In genomic region chr15:52179278-52180195, GRCh38 we compare ENCODE assay signal across 8 cellular contexts. TPM values are rescaled to one million over a fixed set of nuclear protein-coding genes. Genes with fewer than 3 reads are reported as not detected.
DNase-seq lines count a peak whose midpoint lies in the region; ATAC-seq, FAIRE-seq and TF ChIP-seq lines count a peak whose summit lies in the region.

No MANE protein-coding gene starts in this region.

- no peaks in the 10 kb centered on the region for H3K9me3 Mint-ChIP-seq in activated naive CD8-positive, alpha-beta T cell treated with anti-CD3 and anti-CD28 coated beads, Interleukin-2, amount 10 ng/mL, durations not matched to agents 7 days and 5 days

- H3K4me3 ChIP-seq in SK-N-SH (ENCODE audit: low read depth in 2 of 2, low read length in 1 of 2) (peak overlapping the region; percentile 75 to 84), pancreas (peak overlapping the region; percentile 63 to 79 (median 70)), tibial artery (peak overlapping the region; percentile 75 to 85)

- CTCF ChIA-PET in HEK293T (lab: Yijun Ruan, JAX): interaction anchor here (0.7 to 1.5 kb wide), 2 partner anchors 9 to 31 kb away, joined by 3 to 4 read pairs; no protein-coding TSS in a partner anchor
- CTCF ChIA-PET in SK-N-SH (lab: Yijun Ruan, JAX): interaction anchor here (1.3 to 2.6 kb wide), 3 partner anchors 29 to 160 kb away, joined by 3 to 9 read pairs (median 5); no protein-coding TSS in a partner anchor

- no peak for TF ChIP-seq RAD21 in SK-N-SH (IDR thresholded peaks at IDR 0.05; ENCODE audit: low read length)

- peak; percentile 86 for ATAC-seq in activated naive CD8-positive, alpha-beta T cell treated with anti-CD3 and anti-CD28 coated beads, Interleukin-2, amount 10 ng/mL, durations not matched to agents 7 days and 5 days (ENCODE audit: low read depth)
- ATAC-seq in Right ventricle myocardium inferior (peak; percentile 90), pancreas (peak; percentile 81 to 90 (median 86))

- POLR2A ChIA-PET in HEK293T (lab: Yijun Ruan, JAX) (interaction anchor here (0.8 to 2.0 kb wide), 7 partner anchors 9 to 29 kb away, joined by 3 to 9 read pairs (median 4); no protein-coding TSS in a partner anchor), SK-N-SH (lab: Yijun Ruan, JAX) (interaction anchor here (0.6 to 2.3 kb wide), 5 partner anchors 43 to 208 kb away, joined by 3 to 11 read pairs (median 5); partner anchors contain the start of gene LEO1)
- POLR2A ChIA-PET in activated naive CD8-positive, alpha-beta T cell treated with anti-CD3 and anti-CD28 coated beads, Interleukin-2, amount 10 ng/mL, durations not matched to agents 7 days and 5 days (lab: Charles Lee): interaction anchor here (0.8 to 2.9 kb wide), 17 partner anchors 8 to 499 kb away, joined by 3 to 23 read pairs (median 5); partner anchors contain the start of genes ATOSA, LEO1 and TMOD3

- H3K9me3 ChIP-seq in SK-N-SH: no peaks in the 10 kb centered on the region
- no peaks in the 10 kb centered on the region for H3K9me3 ChIP-seq in pancreas
- no peaks in the 10 kb centered on the region for H3K9me3 ChIP-seq in tibial artery

- H3K9ac ChIP-seq in SK-N-SH: peak overlapping the region; percentile 80

- H3K4me1 Mint-ChIP-seq in activated naive CD8-positive, alpha-beta T cell treated with anti-CD3 and anti-CD28 coated beads, Interleukin-2, amount 10 ng/mL, durations not matched to agents 7 days and 5 days: peaks cover 28% of the 10 kb centered on the region

- H3K36me3 ChIP-seq in SK-N-SH (replicated peaks in 1 of 2; ENCODE audit: control insufficient read depth in 1 of 2, insufficient read depth in 2 of 2, low read length in 1 of 2): peaks cover 0 to 7% of the 10 kb centered on the region in 2 experiments
- no peaks in the 10 kb centered on the region for H3K36me3 ChIP-seq in pancreas
- no peaks in the 10 kb centered on the region for H3K36me3 ChIP-seq in tibial artery

- H3K27ac ChIP-seq in SK-N-SH (ENCODE audit: low read depth in 2 of 2, low read length in 1 of 2) (peak overlapping the region; percentile 73 to 88), pancreas (peak overlapping the region; percentile 80 to 87 (median 82)), tibial artery (peak overlapping the region; percentile 84 to 90)

- peaks cover 3% of the 10 kb centered on the region for H3K36me3 Mint-ChIP-seq in activated naive CD8-positive, alpha-beta T cell treated with anti-CD3 and anti-CD28 coated beads, Interleukin-2, amount 10 ng/mL, durations not matched to agents 7 days and 5 days

- TF ChIP-seq CTCF in GM10266 (IDR thresholded peaks at IDR 0.05; ENCODE audit: control insufficient read depth, insufficient read depth, low read depth, missing control alignments) (no peak), SK-N-SH (IDR thresholded peaks at IDR 0.05) (no peak), pancreas (IDR thresholded peaks at IDR 0.05) (no peak), tibial artery (IDR thresholded peaks at IDR 0.05) (peak in 1 of 2 experiments; percentile 15)

- H3K4me2 ChIP-seq in SK-N-SH: peak overlapping the region; percentile 82

- H3F3A ChIP-seq in SK-N-SH (replicated peaks; ENCODE audit: insufficient read depth): no peaks in the 10 kb centered on the region

- no peaks in the 10 kb centered on the region for H4K20me1 ChIP-seq in SK-N-SH (ENCODE audit: insufficient read depth)

- H3K27me3 Mint-ChIP-seq in activated naive CD8-positive, alpha-beta T cell treated with anti-CD3 and anti-CD28 coated beads, Interleukin-2, amount 10 ng/mL, durations not matched to agents 7 days and 5 days: peaks cover 6% of the 10 kb centered on the region

- peaks cover 46% of the 10 kb centered on the region for H3K79me2 ChIP-seq in SK-N-SH (ENCODE audit: insufficient read depth)

- H3K27ac Mint-ChIP-seq in activated naive CD8-positive, alpha-beta T cell treated with anti-CD3 and anti-CD28 coated beads, Interleukin-2, amount 10 ng/mL, durations not matched to agents 7 days and 5 days: peak overlapping the region; percentile 92

- WGBS in SK-N-SH (ENCODE audit: low lambda C conversion rate): under 1% methylated on average over 20 of the region's 105 CpGs
- 0% methylated on average over 72 to 105 of the region's 105 CpGs for WGBS in pancreas, 2 donors

- peak overlapping the region; percentile 97 for H2AFZ ChIP-seq in SK-N-SH (ENCODE audit: low read depth)

- TF ChIP-seq EP300 in SK-N-SH (IDR thresholded peaks at IDR 0.05; ENCODE audit: borderline replicate concordance in 1 of 2, low read depth in 1 of 2, low read length in 1 of 2): no peak

- DNase-seq in GM10266 (ENCODE audit: extremely low spot score) (peak; percentile 93), HEK293T (ENCODE audit: extremely low spot score) (peak; percentile 78), MV-4-11 (lab: John Stamatoyannopoulos, UW) (peak; percentile 39), SK-N-SH (peak; percentile 95), Right ventricle myocardium inferior (ENCODE audit: missing footprints) (peak; percentile 87), pancreas (peak; percentile 82 to 93 (median 86)), tibial artery (peak; percentile 82 to 90)
- DNase-seq in activated naive CD8-positive, alpha-beta T cell treated with anti-CD3 and anti-CD28 coated beads, Interleukin-2, amount 10 ng/mL, durations not matched to agents 7 days and 5 days: peak; percentile 93

- H3K27me3 ChIP-seq in SK-N-SH (ENCODE audit: insufficient read depth) (no peaks in the 10 kb centered on the region), pancreas (no peaks in the 10 kb centered on the region), tibial artery (no peaks in the 10 kb centered on the region)

- no peaks in the 10 kb centered on the region for H3K9me2 ChIP-seq in SK-N-SH

- no peak for FAIRE-seq in pancreas (lab: Jason Lieb, UNC)

- peak overlapping the region; percentile 90 for H3K4me3 Mint-ChIP-seq in activated naive CD8-positive, alpha-beta T cell treated with anti-CD3 and anti-CD28 coated beads, Interleukin-2, amount 10 ng/mL, durations not matched to agents 7 days and 5 days

- intact Hi-C loops in Right ventricle myocardium inferior (cut with DNase I) (loop anchor here (5.0 kb wide), 1 partner anchor 48 kb away; no protein-coding TSS in a partner anchor), pancreas (cut with DNase I) (no loop called here), tibial artery (cut with DNase I; ENCODE audit: low total_unique reads) (loop anchor here (5.0 kb wide), 1 partner anchor 1928 kb away; no protein-coding TSS in a partner anchor)

- H3K4me1 ChIP-seq in SK-N-SH (ENCODE audit: control insufficient read depth in 1 of 2, insufficient read depth in 2 of 2, low read depth in 1 of 2, low read length in 1 of 2) (peaks cover 7 to 11% of the 10 kb centered on the region in 2 experiments; a peak in 1 of 4 replicates), pancreas (peaks cover 6 to 14% (median 8%) of the 10 kb centered on the region in 3 donors), tibial artery (peaks cover 0 to 10% (median 7%) of the 10 kb centered on the region in 4 donors)

TF ChIP-seq in HEK293T, 16 proteins besides CTCF, POLR2A, EP300 and RAD21:
- no peak for TF ChIP-seq HDGF (IDR thresholded peaks at IDR 0.05; ENCODE audit: borderline replicate concordance)
- no peak for TF ChIP-seq BHLHE40 (IDR thresholded peaks at IDR 0.05; ENCODE audit: borderline replicate concordance)
- no peak for TF ChIP-seq FOXK2 (IDR thresholded peaks at IDR 0.05)
- TF ChIP-seq L3MBTL2 (conservative IDR thresholded peaks at IDR 0.05): 0 out of 2 replicates have a peak, but pooled peaks have one; percentile 30
- no peak for TF ChIP-seq FOXM1 (IDR thresholded peaks at IDR 0.05; ENCODE audit: borderline replicate concordance)
- TF ChIP-seq PKNOX1 (IDR thresholded peaks at IDR 0.05): no peak
- TF ChIP-seq NFRKB (IDR thresholded peaks at IDR 0.05): no peak
- no peak for TF ChIP-seq LEF1 (IDR thresholded peaks at IDR 0.05; ENCODE audit: borderline replicate concordance)

TF ChIP-seq in SK-N-SH, 30 proteins besides CTCF, POLR2A, EP300 and RAD21 (continues in another document):
- TF ChIP-seq FOXM1 (IDR thresholded peaks at IDR 0.05; ENCODE audit: low read depth) (no peak), NRF1 (IDR thresholded peaks at IDR 0.05; ENCODE audit: low read depth, low read length) (0 out of 2 replicates have a peak, but pooled peaks have one; percentile 9), MXI1 (IDR thresholded peaks at IDR 0.05; ENCODE audit: low read depth, low read length) (peak; percentile 49; the same call in 1 of the 2 replicates), SIN3A (IDR thresholded peaks at IDR 0.05; ENCODE audit: borderline replicate concordance, low read depth, low read length) (peak; percentile 67; the same call in 1 of the 2 replicates), RCOR1 (IDR thresholded peaks at IDR 0.05; ENCODE audit: low read length) (no peak; the same call in 1 of the 2 replicates), POLR2AphosphoS5 (IDR thresholded peaks at IDR 0.05; ENCODE audit: low read depth, low read length) (peak; percentile 56), CHD2 (IDR thresholded peaks at IDR 0.05; ENCODE audit: low read length, partially characterized antibody) (peak; percentile 41), YY1 (IDR thresholded peaks at IDR 0.05; ENCODE audit: low read depth) (no peak), GATA2 (CRISPR knock-in tag; IDR thresholded peaks at IDR 0.05) (no peak), TAF1 (IDR thresholded peaks at IDR 0.05; ENCODE audit: borderline replicate concordance, low read depth, low read length) (peak; percentile 48; the same call in 1 of the 2 replicates), USF2 (IDR thresholded peaks at IDR 0.05; ENCODE audit: borderline replicate concordance, low read depth, low read length) (no peak), ELF1 (IDR thresholded peaks at IDR 0.05) (no peak), SMC3 (IDR thresholded peaks at IDR 0.05; ENCODE audit: low read depth, low read length) (no peak)

RNA-seq across cellular contexts. Expression of gene GNB5, which starts 11.7 kb away (rescaled TPM):
- polyA plus RNA-seq in SK-N-SH (2012; rRNA removed): 73.7 and 75.9 TPM in 2 replicates
- polyA plus RNA-seq in SK-N-SH (2012; cell fraction: cytosol; rRNA removed): 56.1 and 71.8 TPM in 2 replicates
- polyA plus RNA-seq in SK-N-SH (2012; cell fraction: nucleus; rRNA removed): 50.7 and 59.4 TPM in 2 replicates
- 10 to 100 TPM; 36.1 to 40.5 TPM for total RNA-seq in activated naive CD8-positive, alpha-beta T cell treated with anti-CD3 and anti-CD28 coated beads, Interleukin-2, amount 10 ng/mL, durations not matched to agents 7 days and 5 days
- total RNA-seq in Right ventricle myocardium inferior: 10.6 TPM
- 10 to 100 TPM; 12.2 to 19.0 (median 15.6) TPM for total RNA-seq in pancreas
- 10 to 100 TPM; 15.7 to 28.2 TPM for polyA plus RNA-seq in pancreas

Comparison
In these comparisons a context has a peak if more than half of its experiments do, and no peak if none do; other contexts are left out.
1. Peak in every context shown above with its lines: DNase-seq, ATAC-seq, H3K4me3 ChIP-seq and H3K27ac ChIP-seq.
2. DNase-seq: peak in every context shown above with its lines; median percentile 95 in SK-N-SH; 93 in GM10266; 93 in activated naive CD8-positive, alpha-beta T cell treated with anti-CD3 and anti-CD28 coated beads, Interleukin-2, amount 10 ng/mL, durations not matched to agents 7 days and 5 days; 87 in Right ventricle myocardium inferior; 86 in pancreas; 86 in tibial artery; 78 in HEK293T; 39 in MV-4-11.
3. intact Hi-C loops: an anchor here in Right ventricle myocardium inferior (5.0 kb wide) and tibial artery (5.0 kb wide); none called in pancreas.